ENCODE assay signal across 23 cellular contexts in genomic region chr3:66200786-66201185, GRCh38. TPM values are rescaled to one million over a fixed set of nuclear protein-coding genes. Genes with fewer than 3 reads are reported as not detected.
DNase-seq lines count a peak whose midpoint lies in the region; TF ChIP-seq lines count a peak whose summit lies in the region.
"Had no signal": no experiment of that assay in that cellular context is flagged by ENCODE, and none has a peak within 500 bp of the region (broad histone marks: within the 10 kb centered on the region; RNA-seq: fewer than 3 reads in every experiment).

No MANE protein-coding gene starts in this region.

- H3K27ac ChIP-seq in endodermal cell (ENCODE audit: low read depth, low read length) = no peak overlapping the region
- no peak overlapping the region for H3K27ac ChIP-seq in esophagus squamous epithelium
- H3K27ac ChIP-seq: A549; BLaER1 treated with 17β-estradiol and CSF1 and Interleukin-3, amounts not matched to agents 10 nM and 100 nM had no signal

- DNase-seq in COLO829 (ENCODE audit: low spot score) (peak; percentile 58), NCI-H2227 treated with DMSO at 0.1 percent for 48 hours (lab: John Stamatoyannopoulos, UW) (peak; percentile 31), endodermal cell (peak; percentile 1), medulla oblongata (ENCODE audit: extremely low spot score) (peak; percentile 22), NCI-H1048 (lab: John Stamatoyannopoulos, UW) (no peak), NAMALWA (ENCODE audit: low spot score) (no peak), esophagus squamous epithelium (lab: John Stamatoyannopoulos, UW) (no peak)
- DNase-seq: 8988T; ACHN; AML-193; BE2C; CD4-positive, alpha-beta T cell; CD8-positive, alpha-beta memory T cell; COR-L47; DMS53; DMS79 treated with DMSO at 0.1 percent for 48 hours; GF-D8; GOT3; HFFc6 had no signal

- intact Hi-C loops in esophagus squamous epithelium (cut with DNase I) = no loop called here

- 73 to 94% methylated on average over 2 of the region's 2 CpGs for WGBS in endodermal cell (ENCODE audit: insufficient coverage in 1 of 2, insufficient read length in 1 of 2), 2 experiments
- 52 to 62% methylated on average over 2 of the region's 2 CpGs for WGBS in esophagus squamous epithelium, 2 donors

- peaks cover 4% of the 10 kb centered on the region for H3K4me1 Mint-ChIP-seq in endodermal cell
- H3K4me1 Mint-ChIP-seq: CD14-positive monocyte; CD8-positive, alpha-beta memory T cell had no signal

- H3K9me3 ChIP-seq in endodermal cell (ENCODE audit: control insufficient read depth, low read length) (no peaks in the 10 kb centered on the region), esophagus squamous epithelium (no peaks in the 10 kb centered on the region)
- H3K9me3 ChIP-seq: A549; BE2C; BLaER1 treated with 17β-estradiol and CSF1 and Interleukin-3, amounts not matched to agents 10 nM and 100 nM; HAP-1 had no signal

- no peaks in the 10 kb centered on the region for H3K36me3 ChIP-seq in endodermal cell (ENCODE audit: control insufficient read depth, insufficient read depth, low read length)
- H3K36me3 ChIP-seq in esophagus squamous epithelium = no peaks in the 10 kb centered on the region
- H3K36me3 ChIP-seq: BE2C; BLaER1 treated with 17β-estradiol and CSF1 and Interleukin-3, amounts not matched to agents 10 nM and 100 nM; HAP-1 had no signal

- peaks cover 8% of the 10 kb centered on the region for H3K27me3 Mint-ChIP-seq in endodermal cell (ENCODE audit: insufficient read depth)

- TF ChIP-seq CTCF in endodermal cell (conservative IDR thresholded peaks at IDR 0.05) (no peak), esophagus squamous epithelium (IDR thresholded peaks at IDR 0.05) (no peak)

- no peak overlapping the region for H3K9ac ChIP-seq in endodermal cell (ENCODE audit: extremely low read depth, low read length, poor library complexity, severe bottlenecking)
- H3K9ac ChIP-seq: BLaER1 treated with 17β-estradiol and CSF1 and Interleukin-3, amounts not matched to agents 10 nM and 100 nM had no signal

- H3K27me3 ChIP-seq in endodermal cell (ENCODE audit: control insufficient read depth, insufficient read depth, low read length, poor library complexity, severe bottlenecking) (no peaks in the 10 kb centered on the region), esophagus squamous epithelium (peaks cover 0 to 8% (median 0%) of the 10 kb centered on the region in 4 donors)
- H3K27me3 ChIP-seq: BLaER1 treated with 17β-estradiol and CSF1 and Interleukin-3, amounts not matched to agents 10 nM and 100 nM had no signal

- TF ChIP-seq POLR2A in esophagus squamous epithelium (IDR thresholded peaks at IDR 0.05) = no peak

- H3K4me3 Mint-ChIP-seq in endodermal cell = no peak overlapping the region
- H3K4me3 Mint-ChIP-seq: CD14-positive monocyte; CD4-positive, alpha-beta T cell; CD8-positive, alpha-beta memory T cell; HFFc6 had no signal

- H3K36me3 Mint-ChIP-seq in endodermal cell (ENCODE audit: low read depth) = no peaks in the 10 kb centered on the region
- H3K36me3 Mint-ChIP-seq: CD14-positive monocyte; CD8-positive, alpha-beta memory T cell had no signal

- no peaks in the 10 kb centered on the region for H3K4me1 ChIP-seq in endodermal cell (ENCODE audit: control insufficient read depth, insufficient read depth, low read length)
- H3K4me1 ChIP-seq in esophagus squamous epithelium = no peaks in the 10 kb centered on the region
- H3K4me1 ChIP-seq: A549; BE2C; BLaER1 treated with 17β-estradiol and CSF1 and Interleukin-3, amounts not matched to agents 10 nM and 100 nM; HAP-1 had no signal

- H3K9me3 Mint-ChIP-seq in endodermal cell = no peaks in the 10 kb centered on the region
- H3K9me3 Mint-ChIP-seq: CD14-positive monocyte; CD4-positive, alpha-beta T cell; CD8-positive, alpha-beta memory T cell; HFFc6 had no signal

- H3K4me3 ChIP-seq in endodermal cell (ENCODE audit: low read length) (no peak overlapping the region), esophagus squamous epithelium (no peak overlapping the region)
- H3K4me3 ChIP-seq: A549; BLaER1 treated with 17β-estradiol and CSF1 and Interleukin-3, amounts not matched to agents 10 nM and 100 nM; HAP-1 had no signal

- no peak overlapping the region for H3K27ac Mint-ChIP-seq in endodermal cell
- H3K27ac Mint-ChIP-seq: CD14-positive monocyte; CD4-positive, alpha-beta T cell; CD8-positive, alpha-beta memory T cell; HFFc6 had no signal

RNA-seq across cellular contexts. Expression of gene SLC25A26, which starts 20.0 kb away (rescaled TPM):
- total RNA-seq in endodermal cell (10 to 100 TPM; 20.7 to 22.8 TPM), esophagus squamous epithelium (10 to 100 TPM in 3 of 4 donors, 1 to 10 TPM in 1; 8.5 to 26.3 (median 16.7) TPM)
- polyA plus RNA-seq in endodermal cell (2013, experiment 1 of 2) = 24.3 TPM
- polyA plus RNA-seq in endodermal cell (2013, experiment 2 of 2) = 17.2 TPM

Comparison
In these comparisons a context has a peak if more than half of its experiments do, and no peak if none do; other contexts are left out.
1. DNase-seq: peak in COLO829 (single experiment), NCI-H2227 treated with DMSO at 0.1 percent for 48 hours (single experiment), endodermal cell (single experiment) and medulla oblongata (single experiment); none in NCI-H1048 (single experiment), NAMALWA (single experiment) and esophagus squamous epithelium (single experiment).